Comparison of ENCODE assay signal across 8 cellular contexts in genomic region chr6:52304917-52305316, GRCh38. TPM values are rescaled to one million over a fixed set of nuclear protein-coding genes. Genes with fewer than 3 reads are reported as not detected.
DNase-seq lines count a peak whose midpoint lies in the region; ATAC-seq lines count a peak whose summit lies in the region.

No MANE protein-coding gene starts in this region.

- ATAC-seq in GM19397 (IDR thresholded peaks at IDR 0.05; ENCODE audit: unreplicated experiment) (peak; percentile 42), HG03469 (IDR thresholded peaks at IDR 0.05; ENCODE audit: unreplicated experiment) (peak; percentile 38), naive B cell (ENCODE audit: low read depth in 2 of 2) (peak; percentile 62 to 64)
- peak; percentile 47 for ATAC-seq in central memory CD8-positive, alpha-beta T cell (replicated peaks; ENCODE audit: extremely low read depth, poor library complexity, severe bottlenecking)

- DNase-seq in CD1c-positive myeloid dendritic cell (ENCODE audit: extremely low spot score) (peak; percentile 84), naive B cell (peak; percentile 62), NCI-H146 (lab: John Stamatoyannopoulos, UW) (no peak), NCI-H1417 treated with DMSO at 0.1 percent for 48 hours (lab: John Stamatoyannopoulos, UW) (no peak), NCI-H2227 treated with DMSO at 0.1 percent for 48 hours (lab: John Stamatoyannopoulos, UW) (no peak)
- no peak for DNase-seq in central memory CD8-positive, alpha-beta T cell (ENCODE audit: low spot score in 2 of 2)

- peak overlapping the region; percentile 91 for H3K27ac Mint-ChIP-seq in central memory CD8-positive, alpha-beta T cell (ENCODE audit: low read depth)
- peak overlapping the region; percentile 94 to 99 (median 98) for H3K27ac Mint-ChIP-seq in naive B cell

- H3K4me1 Mint-ChIP-seq in central memory CD8-positive, alpha-beta T cell = peaks cover 70% of the 10 kb centered on the region
- H3K4me1 Mint-ChIP-seq in naive B cell = peaks cover 62 to 76% (median 68%) of the 10 kb centered on the region in 3 donors

- H3K27me3 Mint-ChIP-seq in central memory CD8-positive, alpha-beta T cell = no peaks in the 10 kb centered on the region
- H3K27me3 Mint-ChIP-seq in naive B cell = no peaks in the 10 kb centered on the region

- peaks cover 6% of the 10 kb centered on the region for H3K36me3 Mint-ChIP-seq in central memory CD8-positive, alpha-beta T cell (ENCODE audit: insufficient read depth)
- no peaks in the 10 kb centered on the region for H3K36me3 Mint-ChIP-seq in naive B cell

- no peaks in the 10 kb centered on the region for H3K9me3 Mint-ChIP-seq in central memory CD8-positive, alpha-beta T cell
- peaks cover 0 to 2% (median 0%) of the 10 kb centered on the region in 7 donors for H3K9me3 Mint-ChIP-seq in naive B cell

- peak overlapping the region; percentile 53 for H3K4me3 Mint-ChIP-seq in central memory CD8-positive, alpha-beta T cell
- peak overlapping the region; percentile 57 to 88 (median 79) for H3K4me3 Mint-ChIP-seq in naive B cell

RNA-seq across cellular contexts. Expression of gene MCM3, which starts 20.4 kb away (rescaled TPM):
- 10 to 100 TPM; 45.1 to 70.0 (median 57.3) TPM for polyA plus RNA-seq in naive B cell (ENCODE audit: low read depth in 6 of 6)

RNA-seq across cellular contexts. Expression of gene PAQR8, which starts 57.0 kb away (rescaled TPM):
- polyA plus RNA-seq in naive B cell (ENCODE audit: low read depth in 6 of 6) = 1 to 10 TPM; 2.4 to 6.2 (median 5.9) TPM

Comparison
In these comparisons a context has a peak if more than half of its experiments do, and no peak if none do; other contexts are left out.
1. DNase-seq: peak in CD1c-positive myeloid dendritic cell (single experiment) and naive B cell (single experiment); none in central memory CD8-positive, alpha-beta T cell (0 of 2), NCI-H146 (single experiment), NCI-H1417 treated with DMSO at 0.1 percent for 48 hours (single experiment) and NCI-H2227 treated with DMSO at 0.1 percent for 48 hours (single experiment).
2. Peak in every context shown above with its lines, with median percentiles within 50 percentile points of each other: ATAC-seq.